Comparison of ENCODE assay signal across 9 cellular contexts in the genomic region with DNA sequence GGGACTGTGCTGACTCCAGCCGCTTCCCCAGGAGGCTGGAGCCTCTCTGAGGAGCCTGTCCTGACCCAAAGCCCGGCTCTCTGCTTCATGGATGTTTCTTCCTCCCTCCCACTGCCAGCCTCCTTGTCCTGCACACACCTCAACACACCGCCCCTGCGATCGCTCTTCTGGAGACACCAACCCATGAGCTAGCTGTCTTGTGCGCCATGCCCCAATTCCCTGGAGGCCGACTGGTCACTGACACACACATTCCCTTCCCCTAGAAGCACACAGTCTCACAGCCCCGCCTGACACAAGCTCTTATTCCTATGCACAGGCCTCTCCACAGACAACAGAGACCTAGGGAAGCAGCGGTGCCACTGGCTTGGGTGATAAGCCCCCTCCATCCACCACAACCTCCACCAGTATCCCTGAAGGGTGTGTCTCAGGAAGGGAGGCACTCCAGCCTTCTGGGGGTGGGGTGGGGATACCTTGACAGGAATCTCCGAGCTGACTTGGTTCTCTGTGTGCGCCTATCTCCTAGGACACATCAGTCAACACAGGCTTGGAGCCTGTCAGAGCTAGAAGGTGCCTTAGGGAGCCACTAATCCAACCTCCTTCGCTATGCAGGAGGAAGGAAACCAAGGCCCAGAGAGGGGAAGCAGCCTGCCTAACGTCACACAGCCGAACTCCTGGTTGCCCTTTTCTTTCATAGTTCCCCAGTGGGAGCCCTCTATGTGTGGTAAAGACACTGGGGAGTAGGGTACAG. TPM values are rescaled to one million over a fixed set of nuclear protein-coding genes. Genes with fewer than 3 reads are reported as not detected.
A peak's percentile ranks its signal among the peaks of the same experiment; 100 is the strongest.
DNase-seq lines count a peak whose midpoint lies in the region; ATAC-seq and TF ChIP-seq lines count a peak whose summit lies in the region.
"Had no signal": no experiment of that assay in that cellular context is flagged by ENCODE, and none has a peak within 500 bp of the region (broad histone marks: within the 10 kb centered on the region; RNA-seq: fewer than 3 reads in every experiment).

No MANE protein-coding gene starts in this region.

- H3K4me3 ChIP-seq in adrenal gland (no peak overlapping the region), iPS-20b (ENCODE audit: low read length) (peak overlapping the region; percentile 54; the same call in 1 of the 2 replicates), skeletal muscle tissue (ENCODE audit: low read length in 3 of 3) (peak overlapping the region; percentile 38 to 70 (median 61))
- H3K4me3 ChIP-seq: MG63 had no signal

- H3K9me3 ChIP-seq in adrenal gland (replicated peaks in 1 of 3) (no peaks in the 10 kb centered on the region), iPS-20b (ENCODE audit: insufficient read depth, low read depth, low read length) (no peaks in the 10 kb centered on the region), skeletal muscle tissue (ENCODE audit: control insufficient read depth in 3 of 3, low read length in 3 of 3) (no peaks in the 10 kb centered on the region)
- H3K9me3 ChIP-seq: MG63 had no signal

- H3K36me3 ChIP-seq in adrenal gland (replicated peaks in 1 of 2) (no peaks in the 10 kb centered on the region), iPS-20b (ENCODE audit: insufficient read depth, low read depth, low read length) (no peaks in the 10 kb centered on the region), skeletal muscle tissue (ENCODE audit: control insufficient read depth in 3 of 3, insufficient read depth in 3 of 3, low read length in 3 of 3) (peaks cover 0 to 4% (median 0%) of the 10 kb centered on the region in 3 donors)

- DNase-seq in ELR (ENCODE audit: low read depth), result peak; percentile 33
- DNase-seq in adrenal gland, result peak; percentile 62 to 85 (median 79)
- no peak for DNase-seq in SKM-1 (lab: John Stamatoyannopoulos, UW; ENCODE audit: unreplicated experiment)
- no peak for DNase-seq in T-helper 9 cell
- DNase-seq: MG63 had no signal

- TF ChIP-seq CTCF in adrenal gland (IDR thresholded peaks at IDR 0.05), result no peak

- H3K27ac ChIP-seq in adrenal gland, result peak overlapping the region; percentile 72 to 96 (median 90)
- no peak overlapping the region for H3K27ac ChIP-seq in iPS-20b (ENCODE audit: low read length)
- H3K27ac ChIP-seq in skeletal muscle tissue (ENCODE audit: low read depth, low read length), result peak overlapping the region; percentile 94

- H3K4me1 ChIP-seq in adrenal gland (replicated peaks in 1 of 2), result peaks cover 77 to 95% of the 10 kb centered on the region in 2 donors
- peaks cover 68% of the 10 kb centered on the region for H3K4me1 ChIP-seq in iPS-20b (ENCODE audit: insufficient read depth, low read length)
- H3K4me1 ChIP-seq in skeletal muscle tissue (ENCODE audit: control insufficient read depth in 3 of 3, insufficient read depth in 3 of 3, low read length in 3 of 3), result peaks cover 82 to 91% (median 89%) of the 10 kb centered on the region in 3 donors

- intact Hi-C loops in adrenal gland (cut with DNase I), result no loop called here

- 31 to 40% (median 34%) methylated on average over 14 of the region's 14 CpGs for WGBS in adrenal gland, 4 donors

- H3K9ac ChIP-seq in iPS-20b (ENCODE audit: low read depth, low read length), result peak overlapping the region; percentile 76; the same call in 1 of the 2 replicates
- H3K9ac ChIP-seq in skeletal muscle tissue (ENCODE audit: low read depth in 1 of 3, low read length in 3 of 3), result peak overlapping the region; percentile 71 to 82 (median 79)

- peak in 1 of 2 donors; percentile 48 for TF ChIP-seq POLR2A in adrenal gland (IDR thresholded peaks at IDR 0.05)

- H3K27me3 ChIP-seq in adrenal gland (no peaks in the 10 kb centered on the region), iPS-20b (ENCODE audit: insufficient read depth, low read length) (no peaks in the 10 kb centered on the region), skeletal muscle tissue (ENCODE audit: control insufficient read depth in 3 of 3, insufficient read depth in 3 of 3, low read length in 3 of 3) (no peaks in the 10 kb centered on the region)
- H3K27me3 ChIP-seq: MG63 had no signal

- ATAC-seq in GM21825 (IDR thresholded peaks at IDR 0.05; ENCODE audit: unreplicated experiment) (no peak), GM21786 (IDR thresholded peaks at IDR 0.05; ENCODE audit: unreplicated experiment) (no peak)

RNA-seq across cellular contexts. Expression of a gene that starts 31.1 kb away (rescaled TPM):
- total RNA-seq in adrenal gland (100 to 1,000 TPM in 1 of 8 donors, 10 to 100 TPM in 7; 43.9 to 111 (median 71.8) TPM), skeletal muscle tissue (19.8 TPM)
- polyA plus RNA-seq in adrenal gland, result 10 to 100 TPM; 10.4 to 98.5 (median 27.0) TPM

Comparison
In these comparisons a context has a peak if more than half of its experiments do, and no peak if none do; other contexts are left out.
1. DNase-seq: peak in ELR (single experiment) and adrenal gland (7 of 7); none in SKM-1 (single experiment) and T-helper 9 cell (single experiment).
2. H3K4me3 ChIP-seq: peak in iPS-20b (single experiment) and skeletal muscle tissue (3 of 3); none in adrenal gland (0 of 4).